ENCODE assay signal across 23 cellular contexts in the genomic region with DNA sequence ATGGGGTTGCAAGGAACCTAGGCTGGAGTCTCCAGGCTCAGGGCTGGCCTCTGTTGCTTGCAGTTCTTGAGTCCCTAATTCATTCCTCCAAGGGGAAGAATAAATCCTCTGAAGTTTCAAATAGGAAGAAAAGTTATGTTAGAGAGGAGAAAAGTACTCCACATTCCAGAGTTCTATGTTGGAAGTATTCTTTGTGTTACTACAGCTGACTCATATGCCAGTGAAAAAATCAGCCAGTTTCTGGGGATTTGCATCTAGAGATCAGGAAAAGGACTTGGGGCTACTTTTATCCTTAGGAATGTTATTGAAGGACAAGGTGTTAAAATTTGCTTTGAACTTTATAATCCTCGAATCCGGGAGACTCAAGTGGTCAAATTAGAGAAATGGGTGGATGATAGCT. TPM values are rescaled to one million over a fixed set of nuclear protein-coding genes. Genes with fewer than 3 reads are reported as not detected.
DNase-seq lines count a peak whose midpoint lies in the region; TF ChIP-seq lines count a peak whose summit lies in the region.
"Had no signal": no experiment of that assay in that cellular context is flagged by ENCODE, and none has a peak within 500 bp of the region (broad histone marks: within the 10 kb centered on the region; RNA-seq: fewer than 3 reads in every experiment).

No MANE protein-coding gene starts in this region.

- H3K27ac ChIP-seq in GM23248 = no peak overlapping the region
- H3K27ac ChIP-seq: PC-9, SJCRH30 had no signal

- no peak for TF ChIP-seq CTCF in MCF 10A (IDR thresholded peaks at IDR 0.05; ENCODE audit: unreplicated experiment)

- H3K36me3 Mint-ChIP-seq in MCF 10A (ENCODE audit: insufficient read depth, unreplicated experiment) = no peaks in the 10 kb centered on the region
- H3K36me3 Mint-ChIP-seq: CD4-positive, alpha-beta memory T cell had no signal

- H3K4me1 ChIP-seq in GM23248 (ENCODE audit: insufficient read depth) (peaks cover 9% of the 10 kb centered on the region; the same call in 1 of the 2 replicates), adipocyte (ENCODE audit: control insufficient read depth, insufficient read depth, low read length) (no peaks in the 10 kb centered on the region), HAP-1 (peaks cover 33% of the 10 kb centered on the region)
- H3K4me1 ChIP-seq: BE2C, SJCRH30 had no signal

- H3F3A ChIP-seq in GM23248 (ENCODE audit: insufficient read depth) = no peaks in the 10 kb centered on the region

- H3K9me3 Mint-ChIP-seq in MCF 10A (ENCODE audit: unreplicated experiment) = no peaks in the 10 kb centered on the region

- no peaks in the 10 kb centered on the region for H3K36me3 ChIP-seq in GM23248 (ENCODE audit: low read depth)
- H3K36me3 ChIP-seq in adipocyte (ENCODE audit: control insufficient read depth, insufficient read depth, low read length, severe bottlenecking) = no peaks in the 10 kb centered on the region
- H3K36me3 ChIP-seq in HAP-1 (replicated peaks) = no peaks in the 10 kb centered on the region
- H3K36me3 ChIP-seq: BE2C, SJCRH30 had no signal

- no peak overlapping the region for H3K4me2 ChIP-seq in GM23248 (ENCODE audit: unreplicated experiment)
- H3K4me2 ChIP-seq: PC-9 had no signal

- no peaks in the 10 kb centered on the region for H4K20me1 ChIP-seq in GM23248 (ENCODE audit: insufficient read depth)

- WGBS in GM23248 (ENCODE audit: low coverage in 1 of 2, low lambda C conversion rate in 2 of 2, missing lambda C conversion rate in 2 of 2), 2 experiments = 27% methylated on average over 2 of the region's 2 CpGs

- H2AFZ ChIP-seq in GM23248 = peak overlapping the region; percentile 41; the same call in 1 of the 2 replicates
- H2AFZ ChIP-seq: PC-9 had no signal

- no peak overlapping the region for H3K4me3 Mint-ChIP-seq in MCF 10A (ENCODE audit: unreplicated experiment)
- H3K4me3 Mint-ChIP-seq: CD4-positive, alpha-beta memory T cell had no signal

- intact Hi-C loops in MCF 10A (cut with micrococcal nuclease) = no loop called here

- no TSS peak for BruUV-seq in MCF 10A (replicated peaks; lab: Mats Ljungman, UMichigan)

- no peaks in the 10 kb centered on the region for H3K9me2 ChIP-seq in GM23248 (ENCODE audit: insufficient read depth)

- no peaks in the 10 kb centered on the region for H3K27me3 Mint-ChIP-seq in MCF 10A (ENCODE audit: insufficient read depth, unreplicated experiment)

- no peak overlapping the region for H3K4me3 ChIP-seq in GM23248
- no peak overlapping the region for H3K4me3 ChIP-seq in adipocyte (ENCODE audit: low read length)
- no peak overlapping the region for H3K4me3 ChIP-seq in HAP-1
- H3K4me3 ChIP-seq: GM12878, PC-9, SJCRH30 had no signal

- CTCF ChIA-PET in MCF 10A (lab: Yijun Ruan, JAX) = no interaction called here

- H3K27ac Mint-ChIP-seq in MCF 10A (ENCODE audit: low read depth, unreplicated experiment) = no peak overlapping the region
- H3K27ac Mint-ChIP-seq: CD4-positive, alpha-beta memory T cell had no signal

- H3K27me3 ChIP-seq in GM23248 (replicated peaks; ENCODE audit: insufficient read depth) (no peaks in the 10 kb centered on the region), adipocyte (replicated peaks; ENCODE audit: control insufficient read depth, insufficient read depth, low read length) (no peaks in the 10 kb centered on the region), HAP-1 (ENCODE audit: low read depth) (no peaks in the 10 kb centered on the region)
- H3K27me3 ChIP-seq: BE2C, SJCRH30 had no signal

- H3K9me3 ChIP-seq in GM23248 (ENCODE audit: low read depth) (no peaks in the 10 kb centered on the region), adipocyte (ENCODE audit: control insufficient read depth, low read length) (no peaks in the 10 kb centered on the region), HAP-1 (no peaks in the 10 kb centered on the region; the same call in 1 of the 2 replicates)
- H3K9me3 ChIP-seq: BE2C had no signal

- POLR2A ChIA-PET in MCF 10A (lab: Yijun Ruan, JAX) = interaction anchor here (0.6 to 2.7 kb wide), 4 partner anchors 10 to 476 kb away, joined by 3 to 12 read pairs (median 4); partner anchors contain the start of genes AFF1 and NUDT9

- peaks cover 7% of the 10 kb centered on the region for H3K4me1 Mint-ChIP-seq in MCF 10A (ENCODE audit: insufficient read depth, unreplicated experiment)

- H3K9ac ChIP-seq in GM23248 (no peak overlapping the region), adipocyte (ENCODE audit: low read length) (no peak overlapping the region)

- in situ Hi-C loops in GM23248 (cut with MboI) = no loop called here
- in situ Hi-C loops in HAP-1 (cut with MboI; ENCODE audit: low sequenced_read_pairs) = no loop called here

- peak; percentile 48 for DNase-seq in GM23248
- DNase-seq in adipocyte (ENCODE audit: low read depth) = peak; percentile 20
- DNase-seq in iris pigment epithelial cell (ENCODE audit: low read depth) = peak; percentile 32
- DNase-seq in LoVo (ENCODE audit: low spot score) = no peak
- no peak for DNase-seq in effector CD8-positive, alpha-beta T cell (lab: John Stamatoyannopoulos, UW)
- no peak for DNase-seq in HAP-1 (ENCODE audit: low spot score in 2 of 2)
- DNase-seq in MCF 10A (ENCODE audit: unreplicated experiment) = no peak
- DNase-seq: BE2C; Calu3; CD4-positive, alpha-beta memory T cell; DMS79; GOT3; Kasumi-1; MV-4-11; NCI-H1417 treated with DMSO at 0.1 percent for 48 hours; NCI-H2029; NCI-H2171 treated with DMSO at 0.1 percent for 48 hours; NCI-H510A; NCI-H82; PC-9; SJCRH30; SW 1271 had no signal

- H3K79me2 ChIP-seq in GM23248 (ENCODE audit: insufficient read depth) = no peaks in the 10 kb centered on the region

RNA-seq across cellular contexts. Expression of gene NUDT9, which starts 11.7 kb away (rescaled TPM):
- total RNA-seq in GM23248 (2014; rRNA removed; shearing (Covaris generic)) = 9.4 and 11.2 TPM in 2 replicates
- 34.8 and 36.4 TPM in 2 replicates for polyA plus RNA-seq in GM23248 (2016; fragmentation: Nextera tagmentation; extraction: Ambion mirVana)
- total RNA-seq in MCF 10A (2022) = 17.6 and 22.5 TPM in 2 replicates

RNA-seq across cellular contexts. Expression of gene HSD17B11, which starts 19.7 kb away (rescaled TPM):
- 37.0 and 44.6 TPM in 2 replicates for total RNA-seq in GM23248 (2014; rRNA removed; shearing (Covaris generic))
- polyA plus RNA-seq in GM23248 (2016; fragmentation: Nextera tagmentation; extraction: Ambion mirVana) = 30.4 and 31.1 TPM in 2 replicates
- total RNA-seq in MCF 10A (2022) = 4.3 and 4.8 TPM in 2 replicates

Comparison
In these comparisons a context has a peak if more than half of its experiments do, and no peak if none do; other contexts are left out.
1. DNase-seq: peak in GM23248 (single experiment), adipocyte (single experiment) and iris pigment epithelial cell (single experiment); none in LoVo (single experiment), effector CD8-positive, alpha-beta T cell (single experiment), HAP-1 (0 of 2) and MCF 10A (single experiment).